Comparison of ENCODE assay signal across 36 cellular contexts in the genomic region with DNA sequence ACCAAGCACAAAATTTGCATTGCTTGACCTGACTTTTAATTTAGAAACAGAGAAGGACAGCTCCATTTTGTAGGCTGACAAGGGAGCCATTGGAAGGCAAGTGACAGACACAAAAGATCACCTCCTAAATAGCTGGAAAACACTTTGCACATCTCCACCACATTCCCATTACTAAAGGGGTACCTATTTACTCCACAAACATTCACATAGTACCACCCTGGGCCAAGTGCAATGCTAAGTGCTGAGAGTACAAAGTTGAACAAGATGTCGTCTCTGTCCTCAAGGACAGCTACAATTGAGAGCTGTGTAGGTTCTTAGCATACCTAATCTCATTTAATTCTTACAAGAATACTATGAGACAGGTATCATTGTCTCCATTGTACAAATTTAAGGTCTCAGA.
DNase-seq lines count a peak whose midpoint lies in the region; ATAC-seq, FAIRE-seq and TF ChIP-seq lines count a peak whose summit lies in the region.
"Had no signal": no experiment of that assay in that cellular context is flagged by ENCODE, and none has a peak within 500 bp of the region (broad histone marks: within the 10 kb centered on the region; RNA-seq: fewer than 3 reads in every experiment).

No MANE protein-coding gene starts in this region.

- POLR2A ChIA-PET in HepG2 (lab: Yijun Ruan, JAX) (no interaction called here), PC-9 (lab: Charles Lee; ENCODE audit: unreplicated experiment) (no interaction called here), H1 (lab: Charles Lee; ENCODE audit: partially characterized antibody) (no interaction called here)
- POLR2A ChIA-PET in activated CD4-positive, alpha-beta T cell treated with anti-CD3 and anti-CD28 coated beads for 36 hours (lab: Charles Lee), result no interaction called here

- H3K36me3 ChIP-seq in HepG2 (replicated peaks in 1 of 2; ENCODE audit: control insufficient read depth in 1 of 2, insufficient read depth in 2 of 2, low read length in 2 of 2), result peaks cover 10 to 29% of the 10 kb centered on the region in 2 experiments
- no peaks in the 10 kb centered on the region for H3K36me3 ChIP-seq in right lobe of liver
- H3K36me3 ChIP-seq in PC-9 (ENCODE audit: low read depth), result no peaks in the 10 kb centered on the region
- H3K36me3 ChIP-seq in astrocyte (ENCODE audit: insufficient read depth, low read length), result no peaks in the 10 kb centered on the region
- H3K36me3 ChIP-seq in H1 (ENCODE audit: control insufficient read depth in 2 of 4, insufficient read depth in 4 of 4, low read length in 3 of 4), result no peaks in the 10 kb centered on the region
- no peaks in the 10 kb centered on the region for H3K36me3 ChIP-seq in sigmoid colon
- H3K36me3 ChIP-seq: BE2C; BLaER1; BLaER1 treated with 17β-estradiol and CSF1 and Interleukin-3, amounts not matched to agents 10 nM and 100 nM had no signal

- H3K36me3 Mint-ChIP-seq in astrocyte (ENCODE audit: low read depth, unreplicated experiment), result no peaks in the 10 kb centered on the region
- H3K36me3 Mint-ChIP-seq in activated CD4-positive, alpha-beta T cell treated with anti-CD3 and anti-CD28 coated beads for 36 hours (ENCODE audit: low read depth), result no peaks in the 10 kb centered on the region
- H3K36me3 Mint-ChIP-seq in CD14-positive monocyte, result no peaks in the 10 kb centered on the region
- H3K36me3 Mint-ChIP-seq: CD4-positive, alpha-beta memory T cell; CD4-positive, CD25-positive, alpha-beta regulatory T cell; CD8-positive, alpha-beta memory T cell; CD8-positive, alpha-beta T cell had no signal

- TF ChIP-seq POLR2A in HepG2 (IDR thresholded peaks at IDR 0.05; ENCODE audit: insufficient read depth in 1 of 2, low read depth in 2 of 2, low read length in 2 of 2) (no peak), right lobe of liver (IDR thresholded peaks at IDR 0.05) (no peak), H1 (IDR thresholded peaks at IDR 0.05; ENCODE audit: control extremely low read depth in 1 of 2, low read depth in 2 of 2, low read length in 2 of 2) (no peak), sigmoid colon (IDR thresholded peaks at IDR 0.05) (no peak)

- no peak for TF ChIP-seq CTCF in HepG2 (CRISPR knock-in tag; IDR thresholded peaks at IDR 0.05)
- TF ChIP-seq CTCF in right lobe of liver (IDR thresholded peaks at IDR 0.05), result no peak
- no peak for TF ChIP-seq CTCF in PC-9 (conservative IDR thresholded peaks at IDR 0.05)
- TF ChIP-seq CTCF in astrocyte (IDR thresholded peaks at IDR 0.05; ENCODE audit: insufficient read depth, low read depth, low read length), result no peak
- no peak for TF ChIP-seq CTCF in H1 (IDR thresholded peaks at IDR 0.05; ENCODE audit: control extremely low read depth in 1 of 3, insufficient read depth in 1 of 3, low read depth in 1 of 3, low read length in 3 of 3)
- TF ChIP-seq CTCF in sigmoid colon (IDR thresholded peaks at IDR 0.05), result no peak
- no peak for TF ChIP-seq CTCF in CD14-positive monocyte (IDR thresholded peaks at IDR 0.05)

- H3K27ac Mint-ChIP-seq in astrocyte (ENCODE audit: unreplicated experiment) (no peak overlapping the region), CD14-positive monocyte (no peak overlapping the region)
- no peak overlapping the region for H3K27ac Mint-ChIP-seq in activated CD4-positive, alpha-beta T cell treated with anti-CD3 and anti-CD28 coated beads for 36 hours
- H3K27ac Mint-ChIP-seq: B cell; CD4-positive, alpha-beta memory T cell; CD4-positive, alpha-beta T cell; CD4-positive, CD25-positive, alpha-beta regulatory T cell; CD8-positive, alpha-beta memory T cell; CD8-positive, alpha-beta T cell had no signal

- no peak for ATAC-seq in HepG2
- ATAC-seq in right lobe of liver, result no peak
- ATAC-seq in activated CD4-positive, alpha-beta T cell treated with anti-CD3 and anti-CD28 coated beads for 36 hours, result no peak
- ATAC-seq: A549; CD8-positive, alpha-beta T cell had no signal

- H2AFZ ChIP-seq in HepG2 (ENCODE audit: low read length) (no peak overlapping the region), PC-9 (0 out of 2 replicates have a peak overlapping the region, but pooled peaks have one; percentile 11), astrocyte (ENCODE audit: low read depth, low read length) (no peak overlapping the region), H1 (ENCODE audit: low read length) (no peak overlapping the region)

- no peak for DNase-seq in HepG2 (ENCODE audit: low spot score)
- DNase-seq in right lobe of liver, result no peak
- DNase-seq in PC-9, result no peak
- no peak for DNase-seq in astrocyte (ENCODE audit: low read depth)
- no peak for DNase-seq in H1 (ENCODE audit: low read depth in 1 of 2, low spot score in 2 of 2)
- DNase-seq in sigmoid colon, result no peak
- DNase-seq in activated CD4-positive, alpha-beta T cell treated with anti-CD3 and anti-CD28 coated beads for 36 hours, result no peak
- DNase-seq in CD14-positive monocyte (ENCODE audit: low spot score), result no peak
- DNase-seq: 8988T; ACHN; AML-193; BE2C; C1 segment of cervical spinal cord; Caco-2; Calu3; CD4-positive, alpha-beta memory T cell; CD4-positive, alpha-beta T cell; CD4-positive, CD25-positive, alpha-beta regulatory T cell; CD8-positive, alpha-beta memory T cell; CD8-positive, alpha-beta T cell; COR-L47; DMS 273 treated with DMSO at 0.1 percent for 48 hours; DMS153; DMS53; DMS79; DMS79 treated with DMSO at 0.1 percent for 48 hours; DND-41; EL had no signal

- H3K9me3 ChIP-seq in HepG2 (ENCODE audit: low read length) (no peaks in the 10 kb centered on the region), right lobe of liver (no peaks in the 10 kb centered on the region), PC-9 (ENCODE audit: insufficient read depth, low read depth) (no peaks in the 10 kb centered on the region), astrocyte (ENCODE audit: insufficient read depth, low read depth, low read length) (no peaks in the 10 kb centered on the region), H1 (ENCODE audit: insufficient read depth in 2 of 2, low read depth in 1 of 2, low read length in 1 of 2) (no peaks in the 10 kb centered on the region), sigmoid colon (no peaks in the 10 kb centered on the region)
- H3K9me3 ChIP-seq: A549, BE2C had no signal

- H3K9ac ChIP-seq in HepG2 (ENCODE audit: insufficient read depth, low read depth, low read length) (no peak overlapping the region), astrocyte (ENCODE audit: low read length) (no peak overlapping the region), H1 (replicated peaks in 1 of 4; ENCODE audit: extremely low read depth in 1 of 4, low read depth in 3 of 4, low read length in 3 of 4) (no peak overlapping the region)
- H3K9ac ChIP-seq: BLaER1; BLaER1 treated with 17β-estradiol and CSF1 and Interleukin-3, amounts not matched to agents 10 nM and 100 nM had no signal

- H4K91ac ChIP-seq in H1 (replicated peaks; ENCODE audit: insufficient read length, low read length), result no peak overlapping the region

- no peaks in the 10 kb centered on the region for H3K27me3 Mint-ChIP-seq in astrocyte (ENCODE audit: low read depth, unreplicated experiment)
- no peaks in the 10 kb centered on the region for H3K27me3 Mint-ChIP-seq in activated CD4-positive, alpha-beta T cell treated with anti-CD3 and anti-CD28 coated beads for 36 hours
- H3K27me3 Mint-ChIP-seq in CD14-positive monocyte (ENCODE audit: low read depth in 3 of 3), result peaks cover 0 to 1% (median 0%) of the 10 kb centered on the region in 3 donors
- H3K27me3 Mint-ChIP-seq: B cell; CD4-positive, alpha-beta memory T cell; CD4-positive, alpha-beta T cell; CD4-positive, CD25-positive, alpha-beta regulatory T cell; CD8-positive, alpha-beta memory T cell had no signal

- no peak overlapping the region for H3K4me3 Mint-ChIP-seq in astrocyte (ENCODE audit: unreplicated experiment)
- H3K4me3 Mint-ChIP-seq in activated CD4-positive, alpha-beta T cell treated with anti-CD3 and anti-CD28 coated beads for 36 hours, result no peak overlapping the region
- no peak overlapping the region for H3K4me3 Mint-ChIP-seq in CD14-positive monocyte
- H3K4me3 Mint-ChIP-seq: B cell; CD4-positive, alpha-beta memory T cell; CD4-positive, alpha-beta T cell; CD4-positive, CD25-positive, alpha-beta regulatory T cell; CD8-positive, alpha-beta memory T cell; CD8-positive, alpha-beta T cell had no signal

- no peak overlapping the region for H2BK12ac ChIP-seq in H1 (ENCODE audit: low read depth, low read length)

- H4K5ac ChIP-seq in H1 (ENCODE audit: insufficient read length, low read depth, low read length), result no peak overlapping the region

- no peak overlapping the region for H2AK5ac ChIP-seq in H1 (ENCODE audit: low read depth, low read length)

- no peak overlapping the region for H3K14ac ChIP-seq in H1 (ENCODE audit: insufficient read length)

- H3K4me1 ChIP-seq in HepG2 (ENCODE audit: insufficient read depth, low read length), result no peaks in the 10 kb centered on the region
- H3K4me1 ChIP-seq in right lobe of liver, result no peaks in the 10 kb centered on the region
- H3K4me1 ChIP-seq in PC-9 (replicated peaks; ENCODE audit: insufficient read depth), result no peaks in the 10 kb centered on the region
- peaks cover 3% of the 10 kb centered on the region for H3K4me1 ChIP-seq in astrocyte (ENCODE audit: insufficient read depth, low read length)
- no peaks in the 10 kb centered on the region for H3K4me1 ChIP-seq in H1 (replicated peaks in 1 of 4; ENCODE audit: control insufficient read depth in 3 of 4, insufficient read depth in 4 of 4, low read length in 3 of 4)
- H3K4me1 ChIP-seq in sigmoid colon, result no peaks in the 10 kb centered on the region
- H3K4me1 ChIP-seq: A549; BE2C; BLaER1; BLaER1 treated with 17β-estradiol and CSF1 and Interleukin-3, amounts not matched to agents 10 nM and 100 nM; Caco-2 had no signal

- H2BK5ac ChIP-seq in H1 (ENCODE audit: low read depth, low read length), result no peak overlapping the region

- no peak overlapping the region for H3K23ac ChIP-seq in H1 (ENCODE audit: insufficient read length)

- no peaks in the 10 kb centered on the region for H3F3A ChIP-seq in PC-9 (ENCODE audit: insufficient read depth, low read depth)

- H3K4me2 ChIP-seq in HepG2 (ENCODE audit: low read depth, low read length), result no peak overlapping the region
- H3K4me2 ChIP-seq in PC-9, result no peak overlapping the region
- no peak overlapping the region for H3K4me2 ChIP-seq in astrocyte (ENCODE audit: low read length)
- H3K4me2 ChIP-seq in H1 (ENCODE audit: insufficient read depth in 1 of 2, low read depth in 2 of 2, low read length in 2 of 2), result no peak overlapping the region
- H3K4me2 ChIP-seq: A549; BLaER1; BLaER1 treated with 17β-estradiol and CSF1 and Interleukin-3, amounts not matched to agents 10 nM and 100 nM had no signal

- H3K27ac ChIP-seq in HepG2 (ENCODE audit: extremely low read length, insufficient read depth, low read length) (no peak overlapping the region), right lobe of liver (no peak overlapping the region), PC-9 (no peak overlapping the region), astrocyte (ENCODE audit: low read depth, low read length) (no peak overlapping the region), H1 (ENCODE audit: low read depth, low read length) (no peak overlapping the region), sigmoid colon (no peak overlapping the region)
- H3K27ac ChIP-seq: 22Rv1; A549; BLaER1; BLaER1 treated with 17β-estradiol and CSF1 and Interleukin-3, amounts not matched to agents 10 nM and 100 nM; C4-2B had no signal

- CTCF ChIA-PET in HepG2 (lab: Yijun Ruan, JAX; ENCODE audit: low intra/inter-chr PET ratio, low total read pairs), result no interaction called here
- CTCF ChIA-PET in PC-9 (lab: Charles Lee), result no interaction called here
- CTCF ChIA-PET in H1 (lab: Charles Lee; ENCODE audit: partially characterized antibody), result interaction anchor here (0.7 kb wide), 1 partner anchor 104 kb away, joined by 3 read pairs; no protein-coding TSS in a partner anchor
- CTCF ChIA-PET in activated CD4-positive, alpha-beta T cell treated with anti-CD3 and anti-CD28 coated beads for 36 hours (lab: Charles Lee), result no interaction called here

- no peak for TF ChIP-seq EP300 in HepG2 (IDR thresholded peaks at IDR 0.05; ENCODE audit: low read depth in 2 of 2, low read length in 2 of 2)
- TF ChIP-seq EP300 in HepG2 (CRISPR knock-in tag; IDR thresholded peaks at IDR 0.05; ENCODE audit: borderline replicate concordance), result no peak
- no peak for TF ChIP-seq EP300 in H1 (IDR thresholded peaks at IDR 0.05; ENCODE audit: borderline replicate concordance in 1 of 2, low read depth in 2 of 2, low read length in 2 of 2)
- no peak for TF ChIP-seq EP300 in sigmoid colon (IDR thresholded peaks at IDR 0.05)

- no peak overlapping the region for H2BK120ac ChIP-seq in H1 (replicated peaks; ENCODE audit: low read depth, low read length)

- H3K79me2 ChIP-seq in HepG2 (ENCODE audit: insufficient read depth, low read length), result peaks cover 2% of the 10 kb centered on the region
- H3K79me2 ChIP-seq in PC-9 (ENCODE audit: low read depth), result no peaks in the 10 kb centered on the region
- H3K79me2 ChIP-seq in astrocyte (ENCODE audit: insufficient read depth, low read length), result no peaks in the 10 kb centered on the region
- H3K79me2 ChIP-seq in H1 (ENCODE audit: control insufficient read depth in 1 of 2, insufficient read depth in 2 of 2, low read length in 2 of 2), result no peaks in the 10 kb centered on the region

- H4K20me1 ChIP-seq in HepG2 (ENCODE audit: insufficient read depth, low read length) (peaks cover 38% of the 10 kb centered on the region), PC-9 (ENCODE audit: insufficient read depth) (no peaks in the 10 kb centered on the region), astrocyte (ENCODE audit: insufficient read depth, low read length) (no peaks in the 10 kb centered on the region), H1 (replicated peaks in 1 of 2; ENCODE audit: control insufficient read depth in 1 of 2, insufficient read depth in 2 of 2, low read length in 2 of 2) (no peaks in the 10 kb centered on the region)

- no peak overlapping the region for H2BK15ac ChIP-seq in H1 (ENCODE audit: low read length)

- no peaks in the 10 kb centered on the region for H3K79me1 ChIP-seq in H1 (ENCODE audit: low read depth, low read length)

- BruUV-seq in HepG2 (replicated peaks; lab: Mats Ljungman, UMichigan) (no TSS peak), PC-9 (replicated peaks; lab: Mats Ljungman, UMichigan) (no TSS peak)

- no peaks in the 10 kb centered on the region for H3K4me1 Mint-ChIP-seq in astrocyte (ENCODE audit: low read depth, unreplicated experiment)
- H3K4me1 Mint-ChIP-seq in activated CD4-positive, alpha-beta T cell treated with anti-CD3 and anti-CD28 coated beads for 36 hours, result no peaks in the 10 kb centered on the region
- no peaks in the 10 kb centered on the region for H3K4me1 Mint-ChIP-seq in CD14-positive monocyte
- H3K4me1 Mint-ChIP-seq: B cell; CD4-positive, alpha-beta memory T cell; CD4-positive, CD25-positive, alpha-beta regulatory T cell; CD8-positive, alpha-beta memory T cell had no signal

- in situ Hi-C loops in HepG2 (cut with HindIII; ENCODE audit: extremely low pct_ligation_motif_present, low pct_unique_long_range_greater_than_20kb), result no loop called here

- no peaks in the 10 kb centered on the region for H3K23me2 ChIP-seq in H1 (ENCODE audit: low read depth, low read length)

- H2BK20ac ChIP-seq in H1 (ENCODE audit: low read length), result no peak overlapping the region

- H3K27me3 ChIP-seq in HepG2 (ENCODE audit: control insufficient read depth in 1 of 2, insufficient read depth in 2 of 2, low read length in 2 of 2) (no peaks in the 10 kb centered on the region), right lobe of liver (no peaks in the 10 kb centered on the region), PC-9 (ENCODE audit: insufficient read depth, low read depth) (no peaks in the 10 kb centered on the region), astrocyte (ENCODE audit: insufficient read depth, low read length) (no peaks in the 10 kb centered on the region), H1 (replicated peaks in 1 of 4; ENCODE audit: control insufficient read depth in 3 of 4, extremely low read depth in 1 of 4, insufficient read depth in 3 of 4, low read length in 3 of 4) (no peaks in the 10 kb centered on the region), sigmoid colon (no peaks in the 10 kb centered on the region)
- H3K27me3 ChIP-seq: BE2C had no signal

- H3K18ac ChIP-seq in H1 (ENCODE audit: extremely low read depth, low read length), result no peak overlapping the region

- intact Hi-C loops in HepG2 (cut with micrococcal nuclease; ENCODE audit: unreplicated experiment), result no loop called here
- intact Hi-C loops in right lobe of liver (cut with DNase I), result no loop called here
- intact Hi-C loops in PC-9 (cut with micrococcal nuclease; ENCODE audit: unreplicated experiment), result no loop called here
- intact Hi-C loops in sigmoid colon (cut with DNase I), result no loop called here
- intact Hi-C loops in activated CD4-positive, alpha-beta T cell treated with anti-CD3 and anti-CD28 coated beads for 36 hours (cut with DNase I, micrococcal nuclease), result no loop called here
- intact Hi-C loops in CD14-positive monocyte (cut with micrococcal nuclease), result no loop called here

- H3K9me3 Mint-ChIP-seq in astrocyte (ENCODE audit: unreplicated experiment) (no peaks in the 10 kb centered on the region), CD14-positive monocyte (peaks cover 0 to 13% (median 9%) of the 10 kb centered on the region in 7 donors)
- no peaks in the 10 kb centered on the region for H3K9me3 Mint-ChIP-seq in activated CD4-positive, alpha-beta T cell treated with anti-CD3 and anti-CD28 coated beads for 36 hours (ENCODE audit: low read depth)
- H3K9me3 Mint-ChIP-seq: CD4-positive, alpha-beta T cell had no signal

- H4K8ac ChIP-seq in H1 (ENCODE audit: extremely low read depth, insufficient read depth, low read length), result no peak overlapping the region

- H3K4ac ChIP-seq in H1 (replicated peaks; ENCODE audit: insufficient read length, low read depth, low read length), result no peak overlapping the region

- TF ChIP-seq RAD21 in HepG2 (CRISPR knock-in tag; IDR thresholded peaks at IDR 0.05) (no peak), H1 (IDR thresholded peaks at IDR 0.05 in 1 of 2, conservative IDR thresholded peaks at IDR 0.05 in 1 of 2; ENCODE audit: low read depth in 2 of 2, low read length in 2 of 2) (no peak)

- H3K4me3 ChIP-seq in HepG2 (replicated peaks in 1 of 3; ENCODE audit: insufficient read depth in 1 of 3, low read depth in 2 of 3, low read length in 3 of 3) (no peak overlapping the region), right lobe of liver (no peak overlapping the region), PC-9 (no peak overlapping the region), astrocyte (ENCODE audit: insufficient read depth, low read depth, low read length) (no peak overlapping the region), H1 (ENCODE audit: extremely low read depth in 1 of 4, insufficient read depth in 2 of 4, low read depth in 3 of 4, low read length in 4 of 4) (no peak overlapping the region), sigmoid colon (no peak overlapping the region)
- H3K4me3 ChIP-seq: A549; BLaER1; BLaER1 treated with 17β-estradiol and CSF1 and Interleukin-3, amounts not matched to agents 10 nM and 100 nM had no signal

- no peaks in the 10 kb centered on the region for H3K9me2 ChIP-seq in PC-9 (ENCODE audit: insufficient read depth)

- FAIRE-seq in HepG2 (lab: Jason Lieb, UNC) (peak; percentile 15), astrocyte (lab: Jason Lieb, UNC) (peak; percentile 80), H1 (lab: Jason Lieb, UNC) (peak; percentile 48)
- FAIRE-seq: A204.1, A549, D721Med had no signal

- no CpG with 5 or more reads among the region's 1 CpG for WGBS in HepG2 (ENCODE audit: low lambda C conversion rate)
- 38% methylated on average over 1 of the region's 1 CpG for WGBS in right lobe of liver (ENCODE audit: insufficient coverage, low coverage, low lambda C conversion rate, missing lambda C conversion rate)
- 100% methylated on average over 1 of the region's 1 CpG; no CpG with 5 or more reads in 1 of the 2 experiments for WGBS in H1 (ENCODE audit: extremely low coverage in 1 of 2, insufficient coverage in 1 of 2, insufficient read length in 1 of 2, insufficient replicate concordance in 2 of 2, low coverage in 1 of 2, low lambda C conversion rate in 2 of 2, missing lambda C conversion rate in 1 of 2), 2 experiments
- WGBS in sigmoid colon, 2 donors, result 93 to 96% methylated on average over 1 of the region's 1 CpG

- no peak overlapping the region for H3K56ac ChIP-seq in H1 (replicated peaks; ENCODE audit: insufficient read length, low read depth, low read length)
